ENCODE assay signal across 8 cellular contexts in genomic region chr1:201022178-201022823, GRCh38. TPM values are rescaled to one million over a fixed set of nuclear protein-coding genes. Genes with fewer than 3 reads are reported as not detected.
DNase-seq lines count a peak whose midpoint lies in the region; ATAC-seq lines count a peak whose summit lies in the region.

No MANE protein-coding gene starts in this region.

- H3K4me1 ChIP-seq in iPS-20b (ENCODE audit: insufficient read depth, low read length), result peaks cover 36% of the 10 kb centered on the region; the same call in 1 of the 2 replicates

- DNase-seq in NCI-H82 (lab: John Stamatoyannopoulos, UW), result peak; percentile 62
- no peak for DNase-seq in NCI-H82 treated with DMSO at 0.1 percent for 48 hours (lab: John Stamatoyannopoulos, UW; ENCODE audit: unreplicated experiment)
- DNase-seq in activated CD4-positive, alpha-beta memory T cell treated with anti-CD3 and anti-CD28 coated beads, Interleukin-2, amount 10 ng/mL, durations not matched to agents 7 days and 5 days, result no peak
- no peak for DNase-seq in stimulated activated naive B cell treated with anti-CD40 and anti-IgM and Interleukin-4, amounts not matched to agents 10 μg/mL and 1 μg/mL and 100 μg/mL, for 72 hours
- no peak for DNase-seq in GF-D8 (lab: John Stamatoyannopoulos, UW)
- no peak for DNase-seq in NCI-H1105 treated with DMSO at 0.1 percent for 48 hours (lab: John Stamatoyannopoulos, UW)
- no peak for DNase-seq in OCI-M1 (lab: John Stamatoyannopoulos, UW)

- H3K27ac ChIP-seq in iPS-20b (ENCODE audit: low read length), result no peak overlapping the region

- H3K27ac Mint-ChIP-seq in activated CD4-positive, alpha-beta memory T cell treated with anti-CD3 and anti-CD28 coated beads, Interleukin-2, amount 10 ng/mL, durations not matched to agents 7 days and 5 days, result peak overlapping the region; percentile 99
- peak overlapping the region; percentile 93 for H3K27ac Mint-ChIP-seq in stimulated activated naive B cell treated with anti-CD40 and anti-IgM and Interleukin-4, amounts not matched to agents 10 μg/mL and 1 μg/mL and 100 μg/mL, for 72 hours

- H3K27me3 Mint-ChIP-seq in activated CD4-positive, alpha-beta memory T cell treated with anti-CD3 and anti-CD28 coated beads, Interleukin-2, amount 10 ng/mL, durations not matched to agents 7 days and 5 days, result no peaks in the 10 kb centered on the region
- H3K27me3 Mint-ChIP-seq in stimulated activated naive B cell treated with anti-CD40 and anti-IgM and Interleukin-4, amounts not matched to agents 10 μg/mL and 1 μg/mL and 100 μg/mL, for 72 hours, result no peaks in the 10 kb centered on the region

- H3K9ac ChIP-seq in iPS-20b (ENCODE audit: low read depth, low read length), result peak overlapping the region; percentile 70; the same call in 1 of the 2 replicates

- peaks cover 74% of the 10 kb centered on the region for H3K4me1 Mint-ChIP-seq in activated CD4-positive, alpha-beta memory T cell treated with anti-CD3 and anti-CD28 coated beads, Interleukin-2, amount 10 ng/mL, durations not matched to agents 7 days and 5 days
- H3K4me1 Mint-ChIP-seq in stimulated activated naive B cell treated with anti-CD40 and anti-IgM and Interleukin-4, amounts not matched to agents 10 μg/mL and 1 μg/mL and 100 μg/mL, for 72 hours, result peaks cover 75 to 88% of the 10 kb centered on the region in 2 donors

- peaks cover 10% of the 10 kb centered on the region; the same call in 1 of the 2 replicates for H3K36me3 ChIP-seq in iPS-20b (ENCODE audit: insufficient read depth, low read depth, low read length)

- POLR2A ChIA-PET in activated CD4-positive, alpha-beta memory T cell treated with anti-CD3 and anti-CD28 coated beads, Interleukin-2, amount 10 ng/mL, durations not matched to agents 7 days and 5 days (lab: Charles Lee), result interaction anchor here (0.7 to 12.9 kb wide), 6 partner anchors 9 to 402 kb away, joined by 3 to 178 read pairs (median 8); partner anchors contain the start of gene KIF14

- no peak for ATAC-seq in stimulated activated naive B cell treated with anti-CD40 and anti-IgM and Interleukin-4, amounts not matched to agents 10 μg/mL and 1 μg/mL and 100 μg/mL, for 72 hours (replicated peaks)

- CTCF ChIA-PET in activated CD4-positive, alpha-beta memory T cell treated with anti-CD3 and anti-CD28 coated beads, Interleukin-2, amount 10 ng/mL, durations not matched to agents 7 days and 5 days (lab: Charles Lee), result interaction anchor here (0.9 to 11.8 kb wide), 5 partner anchors 7 to 44 kb away, joined by 3 to 104 read pairs (median 43); no protein-coding TSS in a partner anchor

- peak overlapping the region; percentile 96 for H3K4me3 Mint-ChIP-seq in activated CD4-positive, alpha-beta memory T cell treated with anti-CD3 and anti-CD28 coated beads, Interleukin-2, amount 10 ng/mL, durations not matched to agents 7 days and 5 days
- peak overlapping the region; percentile 83 to 86 for H3K4me3 Mint-ChIP-seq in stimulated activated naive B cell treated with anti-CD40 and anti-IgM and Interleukin-4, amounts not matched to agents 10 μg/mL and 1 μg/mL and 100 μg/mL, for 72 hours

- no peaks in the 10 kb centered on the region for H3K9me3 ChIP-seq in iPS-20b (ENCODE audit: insufficient read depth, low read depth, low read length)

- no peaks in the 10 kb centered on the region for H3K9me3 Mint-ChIP-seq in activated CD4-positive, alpha-beta memory T cell treated with anti-CD3 and anti-CD28 coated beads, Interleukin-2, amount 10 ng/mL, durations not matched to agents 7 days and 5 days
- H3K9me3 Mint-ChIP-seq in stimulated activated naive B cell treated with anti-CD40 and anti-IgM and Interleukin-4, amounts not matched to agents 10 μg/mL and 1 μg/mL and 100 μg/mL, for 72 hours, result no peaks in the 10 kb centered on the region

- peaks cover 15% of the 10 kb centered on the region for H3K27me3 ChIP-seq in iPS-20b (ENCODE audit: insufficient read depth, low read length)

- H3K36me3 Mint-ChIP-seq in activated CD4-positive, alpha-beta memory T cell treated with anti-CD3 and anti-CD28 coated beads, Interleukin-2, amount 10 ng/mL, durations not matched to agents 7 days and 5 days (ENCODE audit: low read depth), result peaks cover 57% of the 10 kb centered on the region
- H3K36me3 Mint-ChIP-seq in stimulated activated naive B cell treated with anti-CD40 and anti-IgM and Interleukin-4, amounts not matched to agents 10 μg/mL and 1 μg/mL and 100 μg/mL, for 72 hours, result peaks cover 2 to 3% of the 10 kb centered on the region in 2 donors

- H3K4me3 ChIP-seq in iPS-20b (ENCODE audit: low read length), result peak overlapping the region; percentile 72

RNA-seq across cellular contexts. Expression of gene KIF21B, which starts 1.2 kb away (rescaled TPM):
- 100 to 1,000 TPM; 175 to 180 TPM for total RNA-seq in activated CD4-positive, alpha-beta memory T cell treated with anti-CD3 and anti-CD28 coated beads, Interleukin-2, amount 10 ng/mL, durations not matched to agents 7 days and 5 days
